ENCODE assay signal across 8 cellular contexts in the genomic region with DNA sequence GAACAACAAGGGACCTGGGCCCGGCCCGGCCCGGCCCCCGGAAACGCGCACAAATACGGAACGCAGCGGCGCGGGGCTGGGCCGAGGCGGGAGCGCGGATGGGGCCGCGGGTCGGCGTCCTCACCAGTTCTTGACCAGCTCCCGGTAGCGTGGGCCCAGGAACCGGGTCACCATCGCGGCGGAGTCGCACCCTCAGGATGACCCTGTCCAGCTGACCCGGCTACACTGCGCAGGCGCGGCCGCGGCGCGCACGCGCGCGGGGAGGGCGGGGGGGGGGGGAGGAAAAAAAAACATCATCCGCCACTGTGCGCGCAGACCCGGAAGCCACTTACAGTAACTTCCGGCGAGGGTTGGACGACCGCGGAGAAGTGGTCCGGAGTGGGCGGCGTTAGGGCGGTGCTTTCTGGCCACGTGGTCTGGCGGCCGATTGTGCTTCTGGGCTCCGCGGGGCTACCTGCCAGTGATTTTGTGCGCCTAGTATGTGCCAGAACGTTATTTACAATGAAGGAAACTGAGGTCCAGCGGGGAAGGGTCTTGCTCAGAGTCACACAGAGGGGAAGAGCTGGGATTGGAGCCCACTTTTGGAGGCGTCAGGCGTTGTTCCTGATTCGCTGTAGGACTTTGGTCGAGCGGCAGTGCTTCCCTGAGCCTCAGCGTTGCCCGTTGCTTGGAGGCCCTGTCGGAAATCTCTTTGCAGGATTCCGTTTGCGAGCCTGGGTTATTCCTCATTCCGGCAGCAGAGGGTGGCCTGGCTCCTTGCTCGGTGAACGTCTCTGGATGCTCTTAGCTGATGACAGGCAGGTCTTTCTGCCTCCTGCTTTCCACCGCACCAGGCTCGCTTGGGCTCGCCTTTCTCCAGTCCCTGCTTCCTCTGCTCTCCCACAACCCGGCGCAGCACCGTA. TPM values are rescaled to one million over a fixed set of nuclear protein-coding genes. Genes with fewer than 3 reads are reported as not detected.
DNase-seq lines count a peak whose midpoint lies in the region; ATAC-seq and TF ChIP-seq lines count a peak whose summit lies in the region.

Gene UQCR11 (minus strand): TSS at position 227 of the 902 bp plus-strand sequence. CDS start 53 bp downstream, at position 174.

- no peak within 1 kb of the TSS for H2BK120ac ChIP-seq in H9 (ENCODE audit: low read depth, low read length, poor library complexity, severe bottlenecking)

- no peak within 1 kb of the TSS for H2BK20ac ChIP-seq in H9 (ENCODE audit: low read depth, low read length, poor library complexity, severe bottlenecking)

- H2BK5ac ChIP-seq in H9 (ENCODE audit: insufficient read length, low read length), result no peak within 1 kb of the TSS

- H2BK15ac ChIP-seq in H9 (ENCODE audit: low read depth, low read length), result no peak within 1 kb of the TSS

- H4K91ac ChIP-seq in H9 (ENCODE audit: insufficient read length, low read depth, low read length), result no peak within 1 kb of the TSS

- peak within 1 kb of the TSS; percentile 23; the same call in 1 of the 2 replicates for H3K14ac ChIP-seq in H9 (ENCODE audit: insufficient read depth, low read length)

- no peak within 1 kb of the TSS for H2AK5ac ChIP-seq in H9 (ENCODE audit: insufficient read length, low read length)

- H4K8ac ChIP-seq in H9 (replicated peaks; ENCODE audit: insufficient read length, low read depth, low read length), result no peak within 1 kb of the TSS

- H3K36me3 ChIP-seq in MG63, result peaks cover 7% of the 10 kb centered on the region

- H2AFZ ChIP-seq in H9 (ENCODE audit: low read length), result no peak within 1 kb of the TSS

- H3K27ac ChIP-seq in H9 (ENCODE audit: insufficient read length, low read depth, low read length), result no peak within 1 kb of the TSS

- no peaks in the 10 kb centered on the region for H3K9me3 ChIP-seq in H9 (ENCODE audit: control insufficient read depth, low read depth, low read length)
- no peaks in the 10 kb centered on the region for H3K9me3 ChIP-seq in MG63

- peaks cover 5 to 20% (median 16%) of the 10 kb centered on the region in 3 experiments for H3K36me3 Mint-ChIP-seq in H9 (ENCODE audit: insufficient read depth in 1 of 3, low read depth in 3 of 3)
- peaks cover 20% of the 10 kb centered on the region for H3K36me3 Mint-ChIP-seq in nephron progenitor cell (ENCODE audit: low read depth)

- H3K9ac ChIP-seq in H9 (ENCODE audit: extremely low read depth, insufficient read length, low read length), result peak within 1 kb of the TSS; percentile 50

- H3K79me1 ChIP-seq in H9 (ENCODE audit: insufficient read depth, low read depth, low read length, poor library complexity, severe bottlenecking), result peaks cover 4% of the 10 kb centered on the region

- H3K4me1 Mint-ChIP-seq in H9 (peaks cover 13 to 18% of the 10 kb centered on the region in 2 experiments), nephron progenitor cell (peaks cover 17% of the 10 kb centered on the region)
- H3K4me1 Mint-ChIP-seq in stimulated activated naive CD8-positive, alpha-beta T cell treated with anti-CD3 and anti-CD28 coated beads, Interleukin-15, amount 100 ng/mL, for 72 hours, result peaks cover 68% of the 10 kb centered on the region

- H3K18ac ChIP-seq in H9 (ENCODE audit: insufficient read length, low read depth, low read length), result no peak within 1 kb of the TSS

- no peak within 1 kb of the TSS; the same call in 1 of the 2 replicates for H3K4ac ChIP-seq in H9 (ENCODE audit: low read depth, low read length)

- no peak within 1 kb of the TSS for H4K5ac ChIP-seq in H9 (ENCODE audit: insufficient read length, low read depth, low read length)

- in situ Hi-C loops in G401 (cut with HindIII; ENCODE audit: low sequenced_read_pairs), result no loop called here

- no peak within 1 kb of the TSS for H2BK12ac ChIP-seq in H9 (ENCODE audit: insufficient read length, low read depth, low read length)

- no peak within 1 kb of the TSS for H3K23ac ChIP-seq in H9 (ENCODE audit: insufficient read length, low read depth, low read length)

- H3K4me1 ChIP-seq in H9 (ENCODE audit: insufficient read depth, low read length), result no peaks in the 10 kb centered on the region

- H3K4me3 Mint-ChIP-seq in H9, result peak within 1 kb of the TSS; percentile 78 to 91
- H3K4me3 Mint-ChIP-seq in nephron progenitor cell, result peak within 1 kb of the TSS; percentile 94
- peak within 1 kb of the TSS; percentile 95 to 96 for H3K4me3 Mint-ChIP-seq in stimulated activated naive CD8-positive, alpha-beta T cell treated with anti-CD3 and anti-CD28 coated beads, Interleukin-15, amount 100 ng/mL, for 72 hours

- H3K56ac ChIP-seq in H9 (ENCODE audit: insufficient read length, low read depth, low read length), result no peak within 1 kb of the TSS

- H3K23me2 ChIP-seq in H9 (ENCODE audit: insufficient read length, low read depth, low read length, poor library complexity, severe bottlenecking), result peaks cover 9% of the 10 kb centered on the region

- TF ChIP-seq CTCF in H9 (conservative IDR thresholded peaks at IDR 0.05) (peak; percentile 55), fibroblast of the aortic adventitia (IDR thresholded peaks at IDR 0.05; ENCODE audit: insufficient read depth, low read length) (peak; percentile 78), nephron progenitor cell (IDR thresholded peaks at IDR 0.05) (peak; percentile 37)

- H3K27ac Mint-ChIP-seq in H9 (peak within 1 kb of the TSS; percentile 96 to 98 (median 98)), nephron progenitor cell (peak within 1 kb of the TSS; percentile 100)
- peak within 1 kb of the TSS; percentile 98 to 99 for H3K27ac Mint-ChIP-seq in stimulated activated naive CD8-positive, alpha-beta T cell treated with anti-CD3 and anti-CD28 coated beads, Interleukin-15, amount 100 ng/mL, for 72 hours

- peak; percentile 93 for ATAC-seq in stimulated activated naive CD8-positive, alpha-beta T cell treated with anti-CD3 and anti-CD28 coated beads, Interleukin-15, amount 100 ng/mL, for 72 hours

- H3K4me3 ChIP-seq in MG63 (peak within 1 kb of the TSS; percentile 86), fibroblast of the aortic adventitia (ENCODE audit: low read depth, low read length) (peak within 1 kb of the TSS; percentile 95)

- peaks cover 17% of the 10 kb centered on the region; the same call in 1 of the 2 replicates for H3K79me2 ChIP-seq in H9 (ENCODE audit: insufficient read depth, low read length)

- H3K27me3 ChIP-seq in H9 (ENCODE audit: insufficient read depth, low read length) (no peaks in the 10 kb centered on the region), MG63 (no peaks in the 10 kb centered on the region)

- DNase-seq in G401 (ENCODE audit: low spot score), result peak; percentile 97
- DNase-seq in H9, result peak; percentile 96
- DNase-seq in MG63, result peak; percentile 89
- peak; percentile 88 for DNase-seq in SHP77 treated with DMSO at 0.1 percent for 48 hours (lab: John Stamatoyannopoulos, UW)
- peak; percentile 97 for DNase-seq in activated effector memory CD4-positive, alpha-beta T cell treated with anti-CD3 and anti-CD28 coated beads, Interleukin-2, amount 50 U/mL, for 16 hours
- DNase-seq in fibroblast of the aortic adventitia (ENCODE audit: low read depth), result peak; percentile 97
- DNase-seq in nephron progenitor cell, result peak; percentile 94
- DNase-seq in stimulated activated naive CD8-positive, alpha-beta T cell treated with anti-CD3 and anti-CD28 coated beads, Interleukin-15, amount 100 ng/mL, for 72 hours, result peak; percentile 91 to 95

- no peaks in the 10 kb centered on the region; the same call in 1 of the 2 replicates for H3K27me3 Mint-ChIP-seq in H9 (ENCODE audit: low read depth)
- H3K27me3 Mint-ChIP-seq in nephron progenitor cell (ENCODE audit: low read depth, poor library complexity), result peaks cover 9% of the 10 kb centered on the region
- no peaks in the 10 kb centered on the region for H3K27me3 Mint-ChIP-seq in stimulated activated naive CD8-positive, alpha-beta T cell treated with anti-CD3 and anti-CD28 coated beads, Interleukin-15, amount 100 ng/mL, for 72 hours

- H4K20me1 ChIP-seq in H9 (ENCODE audit: control insufficient read depth, insufficient read depth, insufficient read length), result no peaks in the 10 kb centered on the region

- no peak within 1 kb of the TSS for H3T11ph ChIP-seq in H9 (ENCODE audit: low read length)

- H3K9me3 Mint-ChIP-seq in H9 (no peaks in the 10 kb centered on the region), nephron progenitor cell (no peaks in the 10 kb centered on the region)
- H3K9me3 Mint-ChIP-seq in stimulated activated naive CD8-positive, alpha-beta T cell treated with anti-CD3 and anti-CD28 coated beads, Interleukin-15, amount 100 ng/mL, for 72 hours, result no peaks in the 10 kb centered on the region

- no CpG with 5 or more reads among the region's 79 CpGs for WGBS in H9 (ENCODE audit: extremely low coverage, insufficient read length, low lambda C conversion rate)

- H3K4me2 ChIP-seq in H9 (ENCODE audit: insufficient read depth, insufficient read length, low read length), result peak within 1 kb of the TSS; percentile 87

RNA-seq across cellular contexts. Expression of gene UQCR11, which starts in this region (rescaled TPM):
- total RNA-seq in G401 (2014; rRNA removed; shearing (Covaris generic)), result 141 and 200 TPM in 2 replicates
- 166 and 174 TPM in 2 replicates for total RNA-seq in H9 (2021)
- total RNA-seq in MG63 (2014; rRNA removed; shearing (Covaris generic); ENCODE audit: low replicate concordance), result 59.5 and 192 TPM in 2 replicates
- 28.9 and 37.6 TPM in 2 replicates for total RNA-seq in fibroblast of the aortic adventitia (ENCODE audit: low replicate concordance)
